ENCODE assay signal across 18 cellular contexts in genomic region chr9:110912701-110913291, GRCh38.
DNase-seq lines count a peak whose midpoint lies in the region; ATAC-seq and TF ChIP-seq lines count a peak whose summit lies in the region.
"Had no signal": no experiment of that assay in that cellular context is flagged by ENCODE, and none has a peak within 500 bp of the region (broad histone marks: within the 10 kb centered on the region; RNA-seq: fewer than 3 reads in every experiment).

No MANE protein-coding gene starts in this region.

- WGBS in esophagus squamous epithelium, 2 donors: 69 to 73% methylated on average over 5 of the region's 5 CpGs

- H3K27ac ChIP-seq in Peyer's patch: peak overlapping the region in 3 of 4 donors; percentile 13 to 64 (median 57)
- H3K27ac ChIP-seq in esophagus squamous epithelium: peak overlapping the region in 3 of 4 donors; percentile 62 to 81 (median 74)
- peak overlapping the region; percentile 45 for H3K27ac ChIP-seq in muscle layer of duodenum (ENCODE audit: low read length)
- H3K27ac ChIP-seq in tibial artery: peak overlapping the region; percentile 51 to 62
- H3K27ac ChIP-seq: foreskin keratinocyte had no signal

- CTCF ChIA-PET in HEK293T (lab: Yijun Ruan, JAX): no interaction called here

- H3K4me3 ChIP-seq in Peyer's patch (no peak overlapping the region), esophagus squamous epithelium (no peak overlapping the region), muscle layer of duodenum (ENCODE audit: low read depth in 1 of 2, low read length in 2 of 2) (no peak overlapping the region), tibial artery (no peak overlapping the region)

- DNase-seq in Peyer's patch (no peak), esophagus squamous epithelium (lab: John Stamatoyannopoulos, UW) (no peak), tibial artery (no peak), HEK293T (ENCODE audit: extremely low spot score) (no peak), DMS153 (lab: John Stamatoyannopoulos, UW) (no peak)
- no peak for DNase-seq in stimulated activated CD4-positive, alpha-beta T cell treated with anti-CD3 and anti-CD28 coated beads, Interleukin-2, amount 100 ng/mL, for 48 hours
- DNase-seq: activated CD4-positive, alpha-beta memory T cell treated with anti-CD3 and anti-CD28 coated beads for 36 hours; activated gamma-delta T cell treated with Interleukin-2 at 50 U/mL for 16 hours; foreskin keratinocyte; kidney glomerular epithelial cell; NCI-H2107; OCI-M1; stimulated activated CD4-positive, alpha-beta T cell treated with anti-CD3 and anti-CD28 coated beads, Interleukin-4, amount 100 ng/mL, for 24 hours; stimulated activated naive CD4-positive, alpha-beta T cell treated with Interleukin-2 at 50 U/mL for 16 hours; T-helper 17 cell had no signal

- POLR2A ChIA-PET in HEK293T (lab: Yijun Ruan, JAX): no interaction called here

- H3K9me3 ChIP-seq in Peyer's patch: no peaks in the 10 kb centered on the region
- peaks cover 0 to 18% (median 0%) of the 10 kb centered on the region in 3 donors for H3K9me3 ChIP-seq in esophagus squamous epithelium
- peaks cover 0 to 13% of the 10 kb centered on the region in 2 donors for H3K9me3 ChIP-seq in muscle layer of duodenum (ENCODE audit: control insufficient read depth in 1 of 2, low read length in 2 of 2)
- H3K9me3 ChIP-seq in tibial artery: peaks cover 0 to 12% (median 5%) of the 10 kb centered on the region in 3 donors

- no peaks in the 10 kb centered on the region for H3K36me3 ChIP-seq in Peyer's patch
- peaks cover 0 to 5% (median 0%) of the 10 kb centered on the region in 3 donors for H3K36me3 ChIP-seq in esophagus squamous epithelium
- no peaks in the 10 kb centered on the region for H3K36me3 ChIP-seq in muscle layer of duodenum (ENCODE audit: control insufficient read depth in 1 of 2, insufficient read depth in 2 of 2, low read length in 2 of 2)
- no peaks in the 10 kb centered on the region for H3K36me3 ChIP-seq in tibial artery

- no peak for ATAC-seq in HG03565 (IDR thresholded peaks at IDR 0.05; ENCODE audit: unreplicated experiment)
- ATAC-seq: foreskin keratinocyte, T-helper 17 cell had no signal

- TF ChIP-seq POLR2A in Peyer's patch (IDR thresholded peaks at IDR 0.05) (no peak), esophagus squamous epithelium (IDR thresholded peaks at IDR 0.05) (no peak)

- H3K4me1 ChIP-seq in Peyer's patch (no peaks in the 10 kb centered on the region), esophagus squamous epithelium (peaks cover 0 to 40% (median 7%) of the 10 kb centered on the region in 3 donors), muscle layer of duodenum (ENCODE audit: control insufficient read depth in 1 of 2, insufficient read depth in 2 of 2, low read length in 2 of 2) (peaks cover 0 to 9% of the 10 kb centered on the region in 2 donors), tibial artery (peaks cover 0 to 45% (median 11%) of the 10 kb centered on the region in 4 donors)
- H3K4me1 ChIP-seq: parathyroid adenoma had no signal

- intact Hi-C loops in esophagus squamous epithelium (cut with DNase I): no loop called here
- intact Hi-C loops in tibial artery (cut with DNase I; ENCODE audit: low total_unique reads): no loop called here

- TF ChIP-seq CTCF in Peyer's patch (IDR thresholded peaks at IDR 0.05) (no peak), esophagus squamous epithelium (IDR thresholded peaks at IDR 0.05) (no peak), tibial artery (IDR thresholded peaks at IDR 0.05) (no peak)

- H3K27me3 ChIP-seq in Peyer's patch (no peaks in the 10 kb centered on the region), esophagus squamous epithelium (no peaks in the 10 kb centered on the region), muscle layer of duodenum (ENCODE audit: low read depth, low read length) (no peaks in the 10 kb centered on the region), tibial artery (no peaks in the 10 kb centered on the region)
- H3K27me3 ChIP-seq: foreskin keratinocyte had no signal

TF ChIP-seq in HEK293T, 16 proteins besides CTCF, POLR2A, EP300 and RAD21:
- TF ChIP-seq BHLHE40 (IDR thresholded peaks at IDR 0.05; ENCODE audit: borderline replicate concordance) (no peak), NFRKB (IDR thresholded peaks at IDR 0.05) (no peak), FOXA1 (IDR thresholded peaks at IDR 0.05) (no peak), SUZ12 (IDR thresholded peaks at IDR 0.05) (no peak), CTBP1 (IDR thresholded peaks at IDR 0.05; ENCODE audit: borderline replicate concordance) (no peak)
